In genomic region chrX:36443007-36443406, GRCh38 we compare ENCODE assay signal across 26 cellular contexts.
"Had no signal": no experiment of that assay in that cellular context is flagged by ENCODE, and none has a peak within 500 bp of the region (broad histone marks: within the 10 kb centered on the region; RNA-seq: fewer than 3 reads in every experiment).

No MANE protein-coding gene starts in this region.

- H3K27ac ChIP-seq: adrenal gland, ascending aorta, brain microvascular endothelial cell, coronary artery, dorsolateral prefrontal cortex had no signal

- H3K36me3 ChIP-seq: adrenal gland, ascending aorta, brain microvascular endothelial cell had no signal

- ATAC-seq: activated CD4-positive, alpha-beta T cell treated with anti-CD3 and anti-CD28 coated beads for 36 hours; activated CD8-positive, alpha-beta memory T cell treated with anti-CD3 and anti-CD28 coated beads, Interleukin-2, amount 10 ng/mL, durations not matched to agents 7 days and 5 days; activated CD8-positive, alpha-beta T cell treated with anti-CD3 and anti-CD28 coated beads, Interleukin-2, amount 10 ng/mL, durations not matched to agents 7 days and 5 days; activated naive CD8-positive, alpha-beta T cell treated with anti-CD3 and anti-CD28 coated beads, Interleukin-2, amount 50 U/mL, for 24 hours; esophagus mucosa; T-helper 17 cell had no signal

- H3K27me3 ChIP-seq: adrenal gland, ascending aorta, brain microvascular endothelial cell had no signal

- DNase-seq: activated CD4-positive, alpha-beta memory T cell treated with anti-CD3 and anti-CD28 coated beads for 36 hours; activated CD4-positive, alpha-beta T cell treated with anti-CD3 and anti-CD28 coated beads for 36 hours; activated CD4-positive, alpha-beta T cell treated with anti-CD3 and anti-CD28 coated beads, Interleukin-2, amount 10 ng/mL, durations not matched to agents 24 days and 14 days; activated CD4-positive, CD25-positive, alpha-beta regulatory T cell; activated CD4-positive, CD25-positive, alpha-beta regulatory T cell treated with anti-CD3 and anti-CD28 coated beads, Interleukin-2, amount 50 U/mL, for 72 hours; activated CD8-positive, alpha-beta memory T cell treated with anti-CD3 and anti-CD28 coated beads, Interleukin-2, amount 10 ng/mL, durations not matched to agents 7 days and 5 days; activated CD8-positive, alpha-beta memory T cell treated with anti-CD3 and anti-CD28 coated beads, Interleukin-2, amount 50 U/mL, for 4 hours; activated CD8-positive, alpha-beta T cell treated with anti-CD3 and anti-CD28 coated beads, Interleukin-2, amount 10 ng/mL, durations not matched to agents 7 days and 5 days; activated effector memory CD4-positive, alpha-beta T cell treated with anti-CD3 and anti-CD28 coated beads, Interleukin-2, amount 50 U/mL, for 16 hours; activated naive CD4-positive, alpha-beta T cell treated with anti-CD3 and anti-CD28 coated beads for 36 hours; activated naive CD8-positive, alpha-beta T cell treated with anti-CD3 and anti-CD28 coated beads for 36 hours; activated naive CD8-positive, alpha-beta T cell treated with anti-CD3 and anti-CD28 coated beads, Interleukin-2, amount 50 U/mL, for 24 hours; activated T-cell treated with anti-CD3 and anti-CD28 coated beads, Interleukin-2, amount 50 U/mL, for 1 hour; activated T-cell treated with anti-CD3 and anti-CD28 coated beads, Interleukin-2, amount 50 U/mL, for 48 hours; adrenal gland; brain microvascular endothelial cell; dorsolateral prefrontal cortex; effector memory CD4-positive, alpha-beta T cell; endodermal cell; foreskin fibroblast; head of caudate nucleus; T-helper 17 cell; T1000 had no signal

- H3K9me3 ChIP-seq: adrenal gland, ascending aorta had no signal

- H3K4me3 ChIP-seq: adrenal gland, ascending aorta, coronary artery, dorsolateral prefrontal cortex had no signal

- H3K4me1 ChIP-seq: adrenal gland, ascending aorta had no signal
